ENCODE assay signal across 25 cellular contexts in genomic region chr12:31866523-31866922, GRCh38.
"Had no signal": no experiment of that assay in that cellular context is flagged by ENCODE, and none has a peak within 500 bp of the region (broad histone marks: within the 10 kb centered on the region; RNA-seq: fewer than 3 reads in every experiment).

No MANE protein-coding gene starts in this region.

- H3K4me3 Mint-ChIP-seq: activated CD8-positive, alpha-beta T cell treated with anti-CD3 and anti-CD28 coated beads for 36 hours; activated naive CD4-positive, alpha-beta T cell treated with anti-CD3 and anti-CD28 coated beads, Interleukin-2, amount 10 ng/mL, durations not matched to agents 7 days and 5 days; activated naive CD8-positive, alpha-beta T cell treated with anti-CD3 and anti-CD28 coated beads, Interleukin-2, amount 10 ng/mL, durations not matched to agents 7 days and 5 days; activated T-cell treated with anti-CD3 and anti-CD28 coated beads, Interleukin-2, amount 50 U/mL, for 24 hours; activated T-cell treated with anti-CD3 and anti-CD28 coated beads, Interleukin-2, amount 50 U/mL, for 72 hours; brain; dendritic cell treated with granulocyte-macrophage colony-stimulating factor and Interleukin-4, amounts not matched to agents 40 ng/mL and 50 ng/mL, for 4 days; WTC11 had no signal

- H3K36me3 Mint-ChIP-seq: brain had no signal

- H3K4me1 Mint-ChIP-seq: activated naive CD8-positive, alpha-beta T cell treated with anti-CD3 and anti-CD28 coated beads, Interleukin-2, amount 10 ng/mL, durations not matched to agents 7 days and 5 days had no signal

- ATAC-seq: activated CD4-positive, CD25-positive, alpha-beta regulatory T cell treated with anti-CD3 and anti-CD28 coated beads, Interleukin-2, amount 50 U/mL, for 24 hours; activated naive CD4-positive, alpha-beta T cell treated with anti-CD3 and anti-CD28 coated beads, Interleukin-2, amount 50 U/mL, for 72 hours; activated T-cell treated with anti-CD3 and anti-CD28 coated beads, Interleukin-2, amount 50 U/mL, for 72 hours; foreskin keratinocyte; gastrocnemius medialis; heart left ventricle; WTC11 had no signal

- H3K9me3 Mint-ChIP-seq: activated T-cell treated with anti-CD3 and anti-CD28 coated beads, Interleukin-2, amount 50 U/mL, for 72 hours had no signal

- DNase-seq: activated CD4-positive, alpha-beta T cell treated with anti-CD3 and anti-CD28 coated beads for 48 hours; activated CD4-positive, alpha-beta T cell treated with anti-CD3 and anti-CD28 coated beads, Interleukin-2, amount 50 U/mL, for 1 hour; activated CD4-positive, alpha-beta T cell treated with anti-CD3 and anti-CD28 coated beads, Interleukin-2, amount 50 U/mL, for 48 hours; activated CD8-positive, alpha-beta T cell treated with anti-CD3 and anti-CD28 coated beads for 36 hours; activated gamma-delta T cell; activated naive CD4-positive, alpha-beta T cell; activated naive CD4-positive, alpha-beta T cell treated with anti-CD3 and anti-CD28 coated beads, Interleukin-2, amount 10 ng/mL, durations not matched to agents 7 days and 5 days; activated naive CD8-positive, alpha-beta T cell treated with anti-CD3 and anti-CD28 coated beads, Interleukin-2, amount 10 ng/mL, durations not matched to agents 7 days and 5 days; activated T-cell treated with anti-CD3 and anti-CD28 coated beads for 4 hours; activated T-cell treated with anti-CD3 and anti-CD28 coated beads, Interleukin-2, amount 50 U/mL, for 24 hours; activated T-cell treated with anti-CD3 and anti-CD28 coated beads, Interleukin-2, amount 50 U/mL, for 72 hours; central memory CD4-positive, alpha-beta T cell; dorsolateral prefrontal cortex; effector memory CD4-positive, alpha-beta T cell; erythroblast; foreskin keratinocyte; gastrocnemius medialis; glutamatergic neuron; heart left ventricle; T-helper 2 cell had no signal

- H3K27me3 Mint-ChIP-seq: activated CD8-positive, alpha-beta T cell treated with anti-CD3 and anti-CD28 coated beads for 36 hours; activated naive CD4-positive, alpha-beta T cell treated with anti-CD3 and anti-CD28 coated beads, Interleukin-2, amount 10 ng/mL, durations not matched to agents 7 days and 5 days; activated naive CD8-positive, alpha-beta T cell treated with anti-CD3 and anti-CD28 coated beads, Interleukin-2, amount 10 ng/mL, durations not matched to agents 7 days and 5 days; activated T-cell treated with anti-CD3 and anti-CD28 coated beads, Interleukin-2, amount 50 U/mL, for 24 hours; brain; dendritic cell treated with granulocyte-macrophage colony-stimulating factor and Interleukin-4, amounts not matched to agents 40 ng/mL and 50 ng/mL, for 4 days had no signal

- H3K27ac Mint-ChIP-seq: activated naive CD4-positive, alpha-beta T cell treated with anti-CD3 and anti-CD28 coated beads, Interleukin-2, amount 10 ng/mL, durations not matched to agents 7 days and 5 days; activated naive CD4-positive, alpha-beta T cell treated with anti-CD3 and anti-CD28 coated beads, Interleukin-2, amount 50 U/mL, for 72 hours; activated naive CD8-positive, alpha-beta T cell treated with anti-CD3 and anti-CD28 coated beads, Interleukin-2, amount 10 ng/mL, durations not matched to agents 7 days and 5 days; activated T-cell treated with anti-CD3 and anti-CD28 coated beads, Interleukin-2, amount 50 U/mL, for 24 hours; activated T-cell treated with anti-CD3 and anti-CD28 coated beads, Interleukin-2, amount 50 U/mL, for 72 hours; brain; dendritic cell treated with granulocyte-macrophage colony-stimulating factor and Interleukin-4, amounts not matched to agents 40 ng/mL and 50 ng/mL, for 4 days; WTC11 had no signal
